ENCODE assay signal across 23 cellular contexts in the genomic region with DNA sequence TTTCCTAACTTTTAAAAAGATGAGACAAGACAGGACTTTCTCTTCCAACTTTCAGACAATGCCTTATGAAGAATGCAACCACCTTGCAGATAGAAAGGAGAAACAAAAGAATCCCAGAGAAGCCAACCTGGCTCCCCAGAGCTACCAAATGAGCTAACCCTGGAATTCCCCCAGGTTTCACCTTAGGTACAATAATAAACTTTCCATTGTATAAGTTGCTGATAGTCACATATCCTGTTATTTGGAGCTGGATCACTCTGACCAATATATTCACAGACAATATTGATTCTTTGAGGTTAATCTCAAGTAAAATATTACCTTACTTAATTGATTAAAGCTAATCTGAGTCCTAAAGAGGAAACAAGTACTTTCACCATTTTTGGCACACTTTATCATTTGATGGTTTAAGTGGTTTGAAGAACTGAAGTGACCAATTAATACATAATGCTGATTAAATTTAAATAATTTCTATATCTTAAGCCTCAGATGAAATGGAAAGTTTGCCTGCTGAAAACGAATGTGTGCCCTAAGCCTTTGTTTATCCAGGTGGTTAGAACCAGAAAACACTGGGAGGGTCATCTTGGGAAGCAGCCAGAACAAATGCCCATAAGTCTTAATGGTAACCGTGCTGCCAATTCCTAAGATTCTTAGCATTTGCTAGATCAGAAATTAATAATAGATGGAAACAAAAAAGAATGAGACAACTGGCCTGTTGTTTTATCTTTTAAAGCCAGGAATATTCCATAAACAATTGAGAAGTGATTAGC.
A peak's percentile ranks its signal among the peaks of the same experiment; 100 is the strongest.
DNase-seq lines count a peak whose midpoint lies in the region; ATAC-seq, FAIRE-seq and TF ChIP-seq lines count a peak whose summit lies in the region.
"Had no signal": no experiment of that assay in that cellular context is flagged by ENCODE, and none has a peak within 500 bp of the region (broad histone marks: within the 10 kb centered on the region; RNA-seq: fewer than 3 reads in every experiment).

No MANE protein-coding gene starts in this region.

- H3K36me3 ChIP-seq in bronchial epithelial cell (ENCODE audit: control insufficient read depth, insufficient read depth, low read length): no peaks in the 10 kb centered on the region
- no peaks in the 10 kb centered on the region for H3K36me3 ChIP-seq in pancreas
- no peaks in the 10 kb centered on the region for H3K36me3 ChIP-seq in left ventricle myocardium inferior
- no peaks in the 10 kb centered on the region for H3K36me3 ChIP-seq in smooth muscle cell (ENCODE audit: low read depth)
- H3K36me3 ChIP-seq in psoas muscle (ENCODE audit: insufficient read depth in 1 of 2, low read depth in 1 of 2): no peaks in the 10 kb centered on the region
- H3K36me3 ChIP-seq: vagina had no signal

- no peak overlapping the region for H2AFZ ChIP-seq in smooth muscle cell (ENCODE audit: low read depth)

- TF ChIP-seq CTCF in bronchial epithelial cell (IDR thresholded peaks at IDR 0.05; ENCODE audit: insufficient read depth, low read length, severe bottlenecking) (no peak), pancreas (IDR thresholded peaks at IDR 0.05) (no peak), left ventricle myocardium inferior (IDR thresholded peaks at IDR 0.05; ENCODE audit: borderline replicate concordance) (no peak), smooth muscle cell (IDR thresholded peaks at IDR 0.05; ENCODE audit: borderline replicate concordance, insufficient read depth, poor library complexity, severe bottlenecking) (no peak), psoas muscle (IDR thresholded peaks at IDR 0.05) (no peak)

- no peaks in the 10 kb centered on the region for H4K20me1 ChIP-seq in smooth muscle cell (ENCODE audit: low read depth)

- DNase-seq in bronchial epithelial cell (ENCODE audit: low read depth) (peak; percentile 29), pancreas (no peak), frontal cortex (ENCODE audit: low spot score in 2 of 2) (no peak), left ventricle myocardium inferior (no peak), smooth muscle cell (lab: John Stamatoyannopoulos, UW; ENCODE audit: unreplicated experiment) (no peak), psoas muscle (no peak)
- DNase-seq: activated CD4-positive, alpha-beta T cell treated with anti-CD3 and anti-CD28 coated beads for 48 hours; activated CD8-positive, alpha-beta memory T cell treated with anti-CD3 and anti-CD28 coated beads for 24 hours; activated gamma-delta T cell; activated T-cell treated with anti-CD3 and anti-CD28 coated beads, Interleukin-2, amount 50 U/mL, for 1 hour; C1 segment of cervical spinal cord; Caco-2; NCI-H1048; NCI-H1694; NCI-H2171; NCI-H510A; Right ventricle myocardium superior; stimulated activated naive CD4-positive, alpha-beta T cell treated with Interleukin-2 at 50 U/mL for 16 hours had no signal

- 7 to 9% methylated on average over 2 of the region's 2 CpGs for WGBS in pancreas, 2 donors
- 73% methylated on average over 2 of the region's 2 CpGs for WGBS in smooth muscle cell (ENCODE audit: low lambda C conversion rate)
- 48 to 63% (median 57%) methylated on average over 2 of the region's 2 CpGs for WGBS in psoas muscle, 3 donors

- intact Hi-C loops in pancreas (cut with DNase I): no loop called here
- intact Hi-C loops in left ventricle myocardium inferior (cut with micrococcal nuclease): no loop called here
- intact Hi-C loops in psoas muscle (cut with DNase I): no loop called here

- H3K27ac ChIP-seq in pancreas (peak overlapping the region in 2 of 4 donors; percentile 33 to 44), left ventricle myocardium inferior (replicated peaks) (no peak overlapping the region), smooth muscle cell (ENCODE audit: low read depth) (no peak overlapping the region), psoas muscle (no peak overlapping the region)
- H3K27ac ChIP-seq: vagina had no signal

- no peaks in the 10 kb centered on the region for H3F3A ChIP-seq in smooth muscle cell (ENCODE audit: low read depth)

- no peak overlapping the region for H3K9ac ChIP-seq in smooth muscle cell (ENCODE audit: low read depth)

- H3K27me3 ChIP-seq in bronchial epithelial cell (ENCODE audit: control insufficient read depth, insufficient read depth, low read length): no peaks in the 10 kb centered on the region
- H3K27me3 ChIP-seq in pancreas: no peaks in the 10 kb centered on the region
- H3K27me3 ChIP-seq in left ventricle myocardium inferior (ENCODE audit: low read depth): no peaks in the 10 kb centered on the region
- no peaks in the 10 kb centered on the region for H3K27me3 ChIP-seq in smooth muscle cell (ENCODE audit: low read depth)
- no peaks in the 10 kb centered on the region for H3K27me3 ChIP-seq in psoas muscle (ENCODE audit: insufficient read depth in 3 of 3, low read length in 2 of 3)
- H3K27me3 ChIP-seq: vagina had no signal

- peak; percentile 48 for ATAC-seq in GM18907 (IDR thresholded peaks at IDR 0.05; ENCODE audit: unreplicated experiment)
- ATAC-seq in HG03378 (IDR thresholded peaks at IDR 0.05; ENCODE audit: unreplicated experiment): peak; percentile 42
- peak in 3 of 4 donors; percentile 50 to 83 (median 81) for ATAC-seq in pancreas
- ATAC-seq in psoas muscle: no peak

- no peak for FAIRE-seq in bronchial epithelial cell (lab: Jason Lieb, UNC)
- no peak for FAIRE-seq in pancreas (lab: Jason Lieb, UNC)
- no peak for FAIRE-seq in frontal cortex (lab: Jason Lieb, UNC)
- FAIRE-seq: astrocyte, H54 had no signal

- no peaks in the 10 kb centered on the region for H3K79me2 ChIP-seq in smooth muscle cell (ENCODE audit: low read depth)

- H3K9me3 ChIP-seq in pancreas: no peaks in the 10 kb centered on the region
- H3K9me3 ChIP-seq in left ventricle myocardium inferior (replicated peaks): no peaks in the 10 kb centered on the region
- H3K9me3 ChIP-seq in smooth muscle cell (replicated peaks; ENCODE audit: low read depth): no peaks in the 10 kb centered on the region
- no peaks in the 10 kb centered on the region for H3K9me3 ChIP-seq in psoas muscle
- H3K9me3 ChIP-seq: Caco-2, vagina had no signal

- H3K4me3 ChIP-seq in bronchial epithelial cell (ENCODE audit: low read depth, low read length): no peak overlapping the region
- no peak overlapping the region for H3K4me3 ChIP-seq in pancreas
- H3K4me3 ChIP-seq in left ventricle myocardium inferior: no peak overlapping the region
- no peak overlapping the region for H3K4me3 ChIP-seq in smooth muscle cell
- no peak overlapping the region for H3K4me3 ChIP-seq in psoas muscle
- H3K4me3 ChIP-seq: vagina had no signal

- H3K4me1 ChIP-seq in pancreas: peaks cover 0 to 11% (median 8%) of the 10 kb centered on the region in 3 donors
- H3K4me1 ChIP-seq in left ventricle myocardium inferior: no peaks in the 10 kb centered on the region
- H3K4me1 ChIP-seq in smooth muscle cell (ENCODE audit: low read depth): no peaks in the 10 kb centered on the region
- no peaks in the 10 kb centered on the region for H3K4me1 ChIP-seq in psoas muscle
- H3K4me1 ChIP-seq: vagina had no signal

- no peak overlapping the region for H3K4me2 ChIP-seq in smooth muscle cell

Comparison
In these comparisons a context has a peak if more than half of its experiments do, and no peak if none do; other contexts are left out.
1. ATAC-seq: peak in GM18907 (single experiment), HG03378 (single experiment) and pancreas (3 of 4); none in psoas muscle (0 of 4).